Comparison of ENCODE assay signal across 1 cellular context in genomic region chr6:31663087-31663960, GRCh38.
A peak's percentile ranks its signal among the peaks of the same experiment; 100 is the strongest.
TF ChIP-seq lines count a peak whose summit lies in the region.

No MANE protein-coding gene starts in this region.

TF ChIP-seq in K562, 482 proteins besides CTCF, POLR2A, EP300 and RAD21 (continued from another document and continues in another):
- TF ChIP-seq TBL1XR1 (IDR thresholded peaks at IDR 0.05; ENCODE audit: low read length in 2 of 2) (no peak), CBFB (CRISPR knock-in tag; IDR thresholded peaks at IDR 0.05) (0 out of 2 replicates have a peak, but pooled peaks have one; percentile 8), BRF2 (IDR thresholded peaks at IDR 0.05; ENCODE audit: borderline replicate concordance, insufficient read depth, insufficient read length) (no peak), SAFB2 (IDR thresholded peaks at IDR 0.05; ENCODE audit: borderline replicate concordance, low read depth, low read length, severe bottlenecking) (no peak), ZNF76 (CRISPR knock-in tag; IDR thresholded peaks at IDR 0.05; ENCODE audit: borderline replicate concordance) (no peak), KDM5B (IDR thresholded peaks at IDR 0.05; ENCODE audit: insufficient replicate concordance, low read depth, low read length) (no peak), CBX8 (IDR thresholded peaks at IDR 0.05; ENCODE audit: borderline replicate concordance, extremely low read depth, low read depth, low read length, poor library complexity, severe bottlenecking) (no peak), ZFX (CRISPR knock-in tag; IDR thresholded peaks at IDR 0.05) (no peak), ZSCAN32 (CRISPR knock-in tag; IDR thresholded peaks at IDR 0.05) (no peak; the same call in 1 of the 2 replicates), MYNN (IDR thresholded peaks at IDR 0.05) (no peak), MYNN (CRISPR knock-in tag; IDR thresholded peaks at IDR 0.05) (no peak), BDP1 (IDR thresholded peaks at IDR 0.05; ENCODE audit: insufficient read depth, insufficient read length) (no peak), MBD1 (CRISPR knock-in tag; IDR thresholded peaks at IDR 0.05) (no peak), CREB3L1 (IDR thresholded peaks at IDR 0.05; ENCODE audit: borderline replicate concordance, low read depth) (no peak), LCOR (CRISPR knock-in tag; IDR thresholded peaks at IDR 0.05) (peak; percentile 30; the same call in 1 of the 2 replicates), ZNF217 (CRISPR knock-in tag; IDR thresholded peaks at IDR 0.05) (no peak), RBM17 (IDR thresholded peaks at IDR 0.05; ENCODE audit: borderline replicate concordance, low read depth, low read length) (no peak), DEAF1 (CRISPR knock-in tag; IDR thresholded peaks at IDR 0.05) (no peak), DMBX1 (CRISPR knock-in tag; IDR thresholded peaks at IDR 0.05; ENCODE audit: borderline replicate concordance) (peak; percentile 48; the same call in 1 of the 2 replicates), ZNF134 (CRISPR knock-in tag; conservative IDR thresholded peaks at IDR 0.05) (no peak), LEF1 (IDR thresholded peaks at IDR 0.05) (no peak), RHOXF2B (CRISPR knock-in tag; conservative IDR thresholded peaks at IDR 0.05) (no peak), ZBTB34 (CRISPR knock-in tag; IDR thresholded peaks at IDR 0.05) (no peak), PURB (CRISPR knock-in tag; IDR thresholded peaks at IDR 0.05; ENCODE audit: low read depth) (no peak), IRF2 (CRISPR knock-in tag; IDR thresholded peaks at IDR 0.05) (no peak), ZNF324 (CRISPR knock-in tag; IDR thresholded peaks at IDR 0.05) (peak; percentile 12; the same call in 1 of the 2 replicates), NFE2 (IDR thresholded peaks at IDR 0.05; ENCODE audit: low read depth) (no peak), ZNF785 (CRISPR knock-in tag; IDR thresholded peaks at IDR 0.05) (0 out of 2 replicates have a peak, but pooled peaks have one; percentile 3), NCOA6 (IDR thresholded peaks at IDR 0.05) (no peak), SRSF9 (IDR thresholded peaks at IDR 0.05; ENCODE audit: borderline replicate concordance, low read depth, low read length) (no peak), SMARCC2 (IDR thresholded peaks at IDR 0.05; ENCODE audit: low read depth) (no peak), HCFC1 (IDR thresholded peaks at IDR 0.05; ENCODE audit: low read depth, low read length) (peak; percentile 35; the same call in 1 of the 2 replicates), GATAD2A (IDR thresholded peaks at IDR 0.05) (no peak), STAG1 (CRISPR knock-in tag; IDR thresholded peaks at IDR 0.05; ENCODE audit: borderline replicate concordance) (no peak), NR1H2 (CRISPR knock-in tag; IDR thresholded peaks at IDR 0.05) (no peak), SNIP1 (IDR thresholded peaks at IDR 0.05; ENCODE audit: low read depth) (no peak), SREBF2 (CRISPR knock-in tag; IDR thresholded peaks at IDR 0.05) (no peak), SMARCA5 (IDR thresholded peaks at IDR 0.05) (no peak), MAFF (IDR thresholded peaks at IDR 0.05; ENCODE audit: low read length) (no peak), GATAD2B (IDR thresholded peaks at IDR 0.05; ENCODE audit: borderline replicate concordance) (no peak), HSF4 (CRISPR knock-in tag; IDR thresholded peaks at IDR 0.05; ENCODE audit: borderline replicate concordance) (0 out of 2 replicates have a peak, but pooled peaks have one; percentile 9), SFPQ (IDR thresholded peaks at IDR 0.05; ENCODE audit: low read depth, low read length) (no peak), HINFP (tag; conservative IDR thresholded peaks at IDR 0.05; ENCODE audit: low read depth) (0 out of 2 replicates have a peak, but pooled peaks have one; percentile 31), ATF1 (CRISPR knock-in tag; IDR thresholded peaks at IDR 0.05) (no peak), ATF1 (tag; IDR thresholded peaks at IDR 0.05) (peak; percentile 18; the same call in 1 of the 2 replicates), ZNF583 (CRISPR knock-in tag; IDR thresholded peaks at IDR 0.05) (no peak), MTA3 (IDR thresholded peaks at IDR 0.05; ENCODE audit: borderline replicate concordance) (no peak; the same call in 1 of the 2 replicates), NR0B1 (IDR thresholded peaks at IDR 0.05; ENCODE audit: partially characterized antibody) (no peak), ZNF133 (CRISPR knock-in tag; IDR thresholded peaks at IDR 0.05) (no peak), ZNF143 (CRISPR knock-in tag; IDR thresholded peaks at IDR 0.05) (0 out of 2 replicates have a peak, but pooled peaks have one; percentile 25), E2F5 (CRISPR knock-in tag; IDR thresholded peaks at IDR 0.05) (no peak), ELK3 (CRISPR knock-in tag; IDR thresholded peaks at IDR 0.05) (no peak), MTF1 (CRISPR knock-in tag; IDR thresholded peaks at IDR 0.05; ENCODE audit: borderline replicate concordance) (no peak), ETV6 (IDR thresholded peaks at IDR 0.05; ENCODE audit: borderline replicate concordance in 1 of 2, low read depth in 2 of 2, low read length in 1 of 2) (no peak), ETV6 (CRISPR knock-in tag; IDR thresholded peaks at IDR 0.05; ENCODE audit: borderline replicate concordance) (no peak), ZNF354B (CRISPR knock-in tag; IDR thresholded peaks at IDR 0.05) (no peak), HLTF (IDR thresholded peaks at IDR 0.05) (peak; percentile 51; the same call in 1 of the 2 replicates), SMARCB1 (IDR thresholded peaks at IDR 0.05; ENCODE audit: insufficient read length, low read depth) (no peak), CC2D1A (IDR thresholded peaks at IDR 0.05) (no peak), ERF (CRISPR knock-in tag; IDR thresholded peaks at IDR 0.05) (peak; percentile 41; the same call in 1 of the 2 replicates), SRF (CRISPR knock-in tag; IDR thresholded peaks at IDR 0.05) (peak in 1 of 2 experiments; percentile 31; a peak in 1 of 4 replicates)
